Comparison of ENCODE assay signal across 8 cellular contexts in the genomic region with DNA sequence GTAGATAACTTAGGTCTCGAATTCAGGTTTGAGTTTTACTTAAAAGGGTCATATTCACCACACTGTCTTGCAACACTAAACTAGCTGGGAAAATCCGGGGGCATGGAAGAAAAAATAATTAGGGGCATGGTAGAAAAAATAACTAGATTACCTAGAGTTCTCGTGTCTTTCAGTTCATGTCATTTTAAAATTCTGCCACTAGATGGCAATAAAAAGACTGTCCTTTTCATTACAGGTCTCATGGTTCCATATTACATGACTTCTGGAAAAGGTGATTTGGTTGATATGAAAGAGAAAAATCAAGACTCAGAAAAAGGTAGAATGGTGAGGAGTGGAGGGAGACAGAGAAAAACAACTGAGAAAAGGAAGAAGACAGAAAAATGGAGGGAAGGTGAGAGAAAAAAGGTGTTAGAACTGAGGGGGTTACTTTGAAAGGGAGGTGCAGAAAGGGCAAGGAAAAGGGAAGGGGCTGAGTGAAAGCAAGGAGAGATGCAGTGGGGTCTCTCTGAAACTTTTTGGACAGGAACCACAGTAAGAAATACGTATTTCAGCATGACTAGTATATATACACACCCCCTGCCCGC.
DNase-seq lines count a peak whose midpoint lies in the region; ATAC-seq, FAIRE-seq and TF ChIP-seq lines count a peak whose summit lies in the region.

No MANE protein-coding gene starts in this region.

- TF ChIP-seq CTCF in fibroblast of mammary gland (conservative IDR thresholded peaks at IDR 0.05; ENCODE audit: control insufficient read depth, insufficient read depth, low read depth, low read length) (peak; percentile 56), pancreas (IDR thresholded peaks at IDR 0.05) (peak; percentile 45 to 77 (median 61))

- no peaks in the 10 kb centered on the region for H3K4me1 ChIP-seq in pancreas

- H3K9me3 ChIP-seq in SK-N-MC (ENCODE audit: low read depth, low read length), result no peaks in the 10 kb centered on the region
- no peaks in the 10 kb centered on the region for H3K9me3 ChIP-seq in pancreas

- 28 to 31% methylated on average over 5 of the region's 5 CpGs for WGBS in pancreas, 2 donors

- no peak overlapping the region for H3K27ac ChIP-seq in SK-N-MC
- no peak overlapping the region for H3K27ac ChIP-seq in pancreas

- peak; percentile 37 for DNase-seq in D341Med (ENCODE audit: low spot score)
- peak; percentile 23 for DNase-seq in HuH-7 (ENCODE audit: low spot score)
- peak; percentile 35 for DNase-seq in SK-N-MC (ENCODE audit: low read depth, low spot score)
- peak; percentile 59 for DNase-seq in fibroblast of mammary gland (ENCODE audit: low read depth)
- DNase-seq in pancreas, result no peak
- DNase-seq in stimulated activated CD4-positive, alpha-beta T cell treated with anti-CD3 and anti-CD28 coated beads, Interleukin-15, amount 100 ng/mL, for 24 hours, result no peak
- no peak for DNase-seq in GM19238 (ENCODE audit: insufficient read length, low spot score)

- peak; percentile 65 for FAIRE-seq in pancreas (lab: Jason Lieb, UNC)

- no peaks in the 10 kb centered on the region for H3K36me3 ChIP-seq in SK-N-MC (ENCODE audit: insufficient read depth, low read length)
- H3K36me3 ChIP-seq in pancreas, result no peaks in the 10 kb centered on the region

- no peak overlapping the region for H3K9ac ChIP-seq in SK-N-MC (ENCODE audit: insufficient read length)

- ATAC-seq in GM19043 (IDR thresholded peaks at IDR 0.05; ENCODE audit: low read depth, unreplicated experiment), result peak; percentile 54
- ATAC-seq in pancreas, result peak in 3 of 4 donors; percentile 67 to 69 (median 69)

- intact Hi-C loops in pancreas (cut with DNase I), result loop anchor here in 1 of 3 donors (10.0 kb wide), 1 partner anchor 450 kb away; no protein-coding TSS in a partner anchor

- H3K4me3 ChIP-seq in SK-N-MC (no peak overlapping the region), fibroblast of mammary gland (ENCODE audit: control insufficient read depth, low read depth, low read length) (no peak overlapping the region), pancreas (no peak overlapping the region)

- H3K27me3 ChIP-seq in pancreas, result no peaks in the 10 kb centered on the region

Comparison
In these comparisons a context has a peak if more than half of its experiments do, and no peak if none do; other contexts are left out.
1. DNase-seq: peak in D341Med (single experiment), HuH-7 (single experiment), SK-N-MC (single experiment) and fibroblast of mammary gland (single experiment); none in pancreas (0 of 6), stimulated activated CD4-positive, alpha-beta T cell treated with anti-CD3 and anti-CD28 coated beads, Interleukin-15, amount 100 ng/mL, for 24 hours (single experiment) and GM19238 (single experiment).